ENCODE assay signal across 20 cellular contexts in genomic region chr1:42927274-42927841, GRCh38. TPM values are rescaled to one million over a fixed set of nuclear protein-coding genes. Genes with fewer than 3 reads are reported as not detected.
DNase-seq lines count a peak whose midpoint lies in the region; ATAC-seq and TF ChIP-seq lines count a peak whose summit lies in the region.
"Had no signal": no experiment of that assay in that cellular context is flagged by ENCODE, and none has a peak within 500 bp of the region (broad histone marks: within the 10 kb centered on the region; RNA-seq: fewer than 3 reads in every experiment).

No MANE protein-coding gene starts in this region.

- in situ Hi-C loops in GM23248 (cut with MboI) = no loop called here

- H3K36me3 Mint-ChIP-seq in stimulated activated naive CD8-positive, alpha-beta T cell treated with anti-CD3 and anti-CD28 coated beads, Interleukin-15, Interleukin-2, amounts not matched to agents 100 ng/mL and 50 ng/mL, for 24 hours (ENCODE audit: low read depth) = peaks cover 59% of the 10 kb centered on the region
- H3K36me3 Mint-ChIP-seq in activated B cell treated with CpG ODN at 0.5 μM for 24 hours (ENCODE audit: low read depth) = peaks cover 67% of the 10 kb centered on the region

- WGBS in mesenchymal stem cell = 98% methylated on average over 8 of the region's 8 CpGs
- WGBS in GM23248 (ENCODE audit: low coverage in 1 of 2, low lambda C conversion rate in 2 of 2, missing lambda C conversion rate in 2 of 2), 2 experiments = 96 to 98% methylated on average over 8 of the region's 8 CpGs

- TF ChIP-seq CTCF in activated B cell treated with CpG ODN at 0.5 μM for 24 hours (IDR thresholded peaks at IDR 0.05) = no peak

- peaks cover 27% of the 10 kb centered on the region; the same call in 1 of the 2 replicates for H3K79me2 ChIP-seq in GM23248 (ENCODE audit: insufficient read depth)

- no peak for DNase-seq in stimulated activated naive CD8-positive, alpha-beta T cell treated with anti-CD3 and anti-CD28 coated beads, Interleukin-15, Interleukin-2, amounts not matched to agents 100 U/mL and 50 U/mL, for 24 hours
- DNase-seq in activated B cell treated with CpG ODN at 0.5 μM for 24 hours (no peak), mesenchymal stem cell (no peak), dedifferentiated amniotic fluid mesenchymal stem cell (ENCODE audit: extremely low spot score) (no peak), NCI-H1092 (lab: John Stamatoyannopoulos, UW) (no peak), GM23248 (no peak)
- DNase-seq: activated CD4-positive, alpha-beta T cell treated with anti-CD3 and anti-CD28 coated beads for 48 hours; activated effector memory CD4-positive, alpha-beta T cell treated with Interleukin-2 at 50 U/mL for 16 hours; DMS53; heart right ventricle; NCI-H146; NCI-H446; SHP77 treated with DMSO at 0.1 percent for 48 hours; T-helper 9 cell had no signal

- H3K27ac ChIP-seq in mesenchymal stem cell (ENCODE audit: low read length, poor library complexity, severe bottlenecking) (peak overlapping the region; percentile 25), GM23248 (no peak overlapping the region)
- H3K27ac ChIP-seq: esophagus muscularis mucosa, heart right ventricle, HL-60, suprapubic skin had no signal

- H3K4me3 ChIP-seq in mesenchymal stem cell (ENCODE audit: insufficient read depth in 1 of 2, low read depth in 1 of 2, low read length in 2 of 2) (no peak overlapping the region), GM23248 (no peak overlapping the region)
- H3K4me3 ChIP-seq: esophagus muscularis mucosa, heart right ventricle, suprapubic skin had no signal

- H3K36me3 ChIP-seq in mesenchymal stem cell (ENCODE audit: control insufficient read depth in 1 of 2, insufficient read depth in 2 of 2, low read depth in 1 of 2, low read length in 2 of 2) (peaks cover 38 to 66% of the 10 kb centered on the region in 2 experiments), GM23248 (ENCODE audit: low read depth) (peaks cover 47% of the 10 kb centered on the region)

- CTCF ChIA-PET in activated B cell treated with CpG ODN at 0.5 μM for 24 hours (lab: Charles Lee) = interaction anchor here (1.3 kb wide), 1 partner anchor 146 kb away, joined by 5 read pairs; no protein-coding TSS in a partner anchor

- H2AFZ ChIP-seq in mesenchymal stem cell (ENCODE audit: low read depth, low read length) (no peak overlapping the region), GM23248 (no peak overlapping the region)

- H3K4me2 ChIP-seq in mesenchymal stem cell (ENCODE audit: low read length, poor library complexity, severe bottlenecking) (no peak overlapping the region), GM23248 (ENCODE audit: unreplicated experiment) (no peak overlapping the region)

- H3K18ac ChIP-seq in mesenchymal stem cell (ENCODE audit: low read depth in 1 of 2, low read length in 2 of 2) = no peak overlapping the region

- no peak overlapping the region for H2BK12ac ChIP-seq in mesenchymal stem cell (ENCODE audit: low read length in 2 of 2)

- H4K8ac ChIP-seq in mesenchymal stem cell (ENCODE audit: low read length) = no peak overlapping the region

- H3K27me3 ChIP-seq in mesenchymal stem cell (ENCODE audit: control insufficient read depth in 1 of 2, insufficient read depth in 1 of 2, low read length in 2 of 2) (no peaks in the 10 kb centered on the region), GM23248 (replicated peaks; ENCODE audit: insufficient read depth) (no peaks in the 10 kb centered on the region)
- H3K27me3 ChIP-seq: esophagus muscularis mucosa, heart right ventricle, suprapubic skin had no signal

- peaks cover 18% of the 10 kb centered on the region for H3K79me1 ChIP-seq in mesenchymal stem cell (replicated peaks; ENCODE audit: low read length, poor library complexity, severe bottlenecking)

- peaks cover 21% of the 10 kb centered on the region for H3F3A ChIP-seq in GM23248 (ENCODE audit: insufficient read depth)

- no peak overlapping the region for H2BK120ac ChIP-seq in mesenchymal stem cell (ENCODE audit: low read depth, low read length)

- intact Hi-C loops in activated B cell treated with CpG ODN at 0.5 μM for 24 hours (cut with micrococcal nuclease) = no loop called here

- H4K91ac ChIP-seq in mesenchymal stem cell (ENCODE audit: low read length) = no peak overlapping the region

- H3K9me3 ChIP-seq in mesenchymal stem cell (ENCODE audit: control insufficient read depth, low read length) (no peaks in the 10 kb centered on the region), GM23248 (ENCODE audit: low read depth) (no peaks in the 10 kb centered on the region)
- H3K9me3 ChIP-seq: esophagus muscularis mucosa, heart right ventricle, suprapubic skin had no signal

- no peaks in the 10 kb centered on the region for H3K9me3 Mint-ChIP-seq in stimulated activated naive CD8-positive, alpha-beta T cell treated with anti-CD3 and anti-CD28 coated beads, Interleukin-15, Interleukin-2, amounts not matched to agents 100 ng/mL and 50 ng/mL, for 24 hours
- H3K9me3 Mint-ChIP-seq in activated B cell treated with CpG ODN at 0.5 μM for 24 hours = no peaks in the 10 kb centered on the region
- H3K9me3 Mint-ChIP-seq: dendritic cell treated with granulocyte-macrophage colony-stimulating factor and Interleukin-4, amounts not matched to agents 40 ng/mL and 50 ng/mL, for 4 days had no signal

- POLR2A ChIA-PET in activated B cell treated with CpG ODN at 0.5 μM for 24 hours (lab: Charles Lee) = interaction anchor here (1.1 to 7.9 kb wide), 2 partner anchors 9 to 23 kb away, joined by 4 to 442 read pairs; partner anchors contain the start of gene SLC2A1

- H3K27me3 Mint-ChIP-seq in stimulated activated naive CD8-positive, alpha-beta T cell treated with anti-CD3 and anti-CD28 coated beads, Interleukin-15, Interleukin-2, amounts not matched to agents 100 ng/mL and 50 ng/mL, for 24 hours = no peaks in the 10 kb centered on the region
- H3K27me3 Mint-ChIP-seq in activated B cell treated with CpG ODN at 0.5 μM for 24 hours = no peaks in the 10 kb centered on the region
- H3K27me3 Mint-ChIP-seq: dendritic cell treated with granulocyte-macrophage colony-stimulating factor and Interleukin-4, amounts not matched to agents 40 ng/mL and 50 ng/mL, for 4 days had no signal

- H4K20me1 ChIP-seq in GM23248 (ENCODE audit: insufficient read depth) = no peaks in the 10 kb centered on the region

- no peak overlapping the region for H3K23ac ChIP-seq in mesenchymal stem cell (ENCODE audit: low read length in 2 of 2)

- no peak overlapping the region for H3K4ac ChIP-seq in mesenchymal stem cell (ENCODE audit: low read depth in 1 of 2, low read length in 2 of 2)

- H2AK5ac ChIP-seq in mesenchymal stem cell (ENCODE audit: low read length, severe bottlenecking) = no peak overlapping the region

- no peak overlapping the region for H3K4me3 Mint-ChIP-seq in stimulated activated naive CD8-positive, alpha-beta T cell treated with anti-CD3 and anti-CD28 coated beads, Interleukin-15, Interleukin-2, amounts not matched to agents 100 ng/mL and 50 ng/mL, for 24 hours
- H3K4me3 Mint-ChIP-seq in activated B cell treated with CpG ODN at 0.5 μM for 24 hours = no peak overlapping the region
- H3K4me3 Mint-ChIP-seq: dendritic cell treated with granulocyte-macrophage colony-stimulating factor and Interleukin-4, amounts not matched to agents 40 ng/mL and 50 ng/mL, for 4 days had no signal

- peaks cover 80% of the 10 kb centered on the region for H3K4me1 Mint-ChIP-seq in stimulated activated naive CD8-positive, alpha-beta T cell treated with anti-CD3 and anti-CD28 coated beads, Interleukin-15, Interleukin-2, amounts not matched to agents 100 ng/mL and 50 ng/mL, for 24 hours (ENCODE audit: low read depth)
- H3K4me1 Mint-ChIP-seq in activated B cell treated with CpG ODN at 0.5 μM for 24 hours = peaks cover 69% of the 10 kb centered on the region

- no peak overlapping the region for H3K14ac ChIP-seq in mesenchymal stem cell (ENCODE audit: low read length in 2 of 2)

- peak overlapping the region; percentile 66 for H3K27ac Mint-ChIP-seq in stimulated activated naive CD8-positive, alpha-beta T cell treated with anti-CD3 and anti-CD28 coated beads, Interleukin-15, Interleukin-2, amounts not matched to agents 100 ng/mL and 50 ng/mL, for 24 hours
- H3K27ac Mint-ChIP-seq in activated B cell treated with CpG ODN at 0.5 μM for 24 hours = peak overlapping the region; percentile 12
- H3K27ac Mint-ChIP-seq: dendritic cell treated with granulocyte-macrophage colony-stimulating factor and Interleukin-4, amounts not matched to agents 40 ng/mL and 50 ng/mL, for 4 days had no signal

- H3K4me1 ChIP-seq in mesenchymal stem cell (ENCODE audit: control insufficient read depth, insufficient read depth, low read depth, low read length) (peaks cover 31% of the 10 kb centered on the region), GM23248 (ENCODE audit: insufficient read depth) (peaks cover 6% of the 10 kb centered on the region)

- no peak overlapping the region for H3K9ac ChIP-seq in mesenchymal stem cell (ENCODE audit: low read length)
- H3K9ac ChIP-seq in GM23248 = no peak overlapping the region

- no peak for ATAC-seq in stimulated activated naive CD8-positive, alpha-beta T cell treated with anti-CD3 and anti-CD28 coated beads, Interleukin-15, Interleukin-2, amounts not matched to agents 100 U/mL and 50 U/mL, for 24 hours
- ATAC-seq in activated B cell treated with CpG ODN at 0.5 μM for 24 hours (ENCODE audit: low read depth) (no peak), HG02623 (IDR thresholded peaks at IDR 0.05; ENCODE audit: unreplicated experiment) (no peak)
- ATAC-seq: heart right ventricle had no signal

- no peaks in the 10 kb centered on the region for H3K9me2 ChIP-seq in GM23248 (ENCODE audit: insufficient read depth)

- H2BK5ac ChIP-seq in mesenchymal stem cell (ENCODE audit: low read depth, low read length, poor library complexity, severe bottlenecking) = no peak overlapping the region

- H2BK15ac ChIP-seq in mesenchymal stem cell (ENCODE audit: low read depth, poor library complexity, severe bottlenecking) = no peak overlapping the region

RNA-seq across cellular contexts. Expression of gene SLC2A1, which starts 31.3 kb away (rescaled TPM):
- 105 and 117 TPM in 2 replicates for total RNA-seq in activated B cell treated with CpG ODN at 0.5 μM for 24 hours
- polyA plus RNA-seq in mesenchymal stem cell (2013, experiment 1 of 2) = 64.6 TPM
- polyA plus RNA-seq in mesenchymal stem cell (2013, experiment 2 of 2) = 64.8 TPM
- total RNA-seq in GM23248 (2014; rRNA removed; shearing (Covaris generic)) = 315 and 361 TPM in 2 replicates
- 142 and 143 TPM in 2 replicates for polyA plus RNA-seq in GM23248 (2016; fragmentation: Nextera tagmentation; extraction: Ambion mirVana)
